Comparison of ENCODE assay signal across 22 cellular contexts in genomic region chr4:79661196-79661595, GRCh38.
"Had no signal": no experiment of that assay in that cellular context is flagged by ENCODE, and none has a peak within 500 bp of the region (broad histone marks: within the 10 kb centered on the region; RNA-seq: fewer than 3 reads in every experiment).

No MANE protein-coding gene starts in this region.

- H3K27me3 ChIP-seq: gastroesophageal sphincter, heart left ventricle, hepatocyte, left lung, sigmoid colon, stomach, testis, tibial artery had no signal

- ATAC-seq: effector memory CD8-positive, alpha-beta T cell; gastroesophageal sphincter; heart left ventricle; left lung; naive thymus-derived CD8-positive, alpha-beta T cell; right cardiac atrium; stimulated activated effector memory CD8-positive, alpha-beta T cell treated with anti-CD3 and anti-CD28 coated beads, Interleukin-12 subunit alpha, Interleukin-12 subunit beta, amount 100 ng/mL, for 72 hours had no signal

- H3K4me1 ChIP-seq: heart left ventricle, left lung, prostate gland, stomach, testis, tibial artery had no signal

- H3K36me3 ChIP-seq: gastroesophageal sphincter, heart left ventricle, left lung, prostate gland, sigmoid colon, stomach, tibial artery had no signal

- H3K27ac ChIP-seq: gastroesophageal sphincter, heart left ventricle, hepatocyte, left lung, sigmoid colon, stomach, testis, tibial artery had no signal

- DNase-seq: cortex of kidney; effector memory CD8-positive, alpha-beta T cell; foreskin fibroblast; heart left ventricle; left lung; mesendoderm; midbrain; naive thymus-derived CD8-positive, alpha-beta T cell; nephron progenitor cell; nucleus accumbens; right cardiac atrium; sigmoid colon; stimulated activated CD4-positive, alpha-beta T cell treated with anti-CD3 and anti-CD28 coated beads, Interleukin-2, amount 100 ng/mL, for 24 hours; stimulated activated CD4-positive, alpha-beta T cell treated with anti-CD3 and anti-CD28 coated beads, Interleukin-4, amount 100 ng/mL, for 24 hours; stimulated activated naive CD4-positive, alpha-beta T cell treated with Interleukin-2 at 50 U/mL for 16 hours; stomach; testis; tibial artery had no signal

- H3K4me2 ChIP-seq: hepatocyte had no signal

- H3K4me3 ChIP-seq: gastroesophageal sphincter, heart left ventricle, hepatocyte, left lung, prostate gland, sigmoid colon, stomach, testis, tibial artery had no signal

- H3K79me2 ChIP-seq: hepatocyte had no signal

- H2AFZ ChIP-seq: hepatocyte had no signal

- H3K9me3 ChIP-seq: prostate gland, testis had no signal
